34 cellular contexts compared by ENCODE assay signal in the genomic region with DNA sequence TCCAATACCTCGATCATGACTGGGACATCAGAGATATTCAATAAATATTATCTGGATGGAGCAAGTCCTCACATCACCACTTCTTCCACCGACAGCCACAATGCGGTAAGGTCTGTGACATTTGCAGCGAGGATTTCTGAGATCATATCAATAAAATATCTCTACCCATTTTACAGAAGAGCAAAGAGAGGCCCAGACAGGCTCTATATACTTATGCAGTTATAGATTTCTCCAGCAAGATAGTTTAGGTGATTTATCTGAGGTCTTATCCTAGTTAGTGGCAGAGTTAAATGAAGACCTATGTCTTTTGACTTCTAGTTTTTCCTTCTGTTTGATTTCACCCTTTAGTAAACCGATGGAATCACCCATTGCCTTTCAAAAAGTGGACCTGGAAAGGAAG.
"Had no signal": no experiment of that assay in that cellular context is flagged by ENCODE, and none has a peak within 500 bp of the region (broad histone marks: within the 10 kb centered on the region; RNA-seq: fewer than 3 reads in every experiment).

No MANE protein-coding gene starts in this region.

- ATAC-seq: activated CD8-positive, alpha-beta T cell treated with anti-CD3 and anti-CD28 coated beads for 36 hours; activated naive CD4-positive, alpha-beta T cell treated with anti-CD3 and anti-CD28 coated beads, Interleukin-2, amount 50 U/mL, for 72 hours; activated T-cell treated with anti-CD3 and anti-CD28 coated beads, Interleukin-2, amount 50 U/mL, for 4 hours; activated T-cell treated with anti-CD3 and anti-CD28 coated beads, Interleukin-2, amount 50 U/mL, for 72 hours; activated T-helper 17 cell treated with anti-CD3 and anti-CD28 coated beads, Interleukin-2, amount 50 U/mL, for 72 hours; body of pancreas had no signal

- H3K27ac ChIP-seq: adrenal gland, body of pancreas, brain microvascular endothelial cell, breast epithelium, VCaP had no signal

- H3K4me1 Mint-ChIP-seq: activated B cell treated with CpG ODN at 0.5 μM for 24 hours had no signal

- H3K4me3 ChIP-seq: adrenal gland, body of pancreas, breast epithelium had no signal

- H3K36me3 Mint-ChIP-seq: activated CD4-positive, alpha-beta memory T cell treated with anti-CD3 and anti-CD28 coated beads for 36 hours; activated naive CD4-positive, alpha-beta T cell treated with anti-CD3 and anti-CD28 coated beads, Interleukin-2, amount 50 U/mL, for 72 hours had no signal

- H3K36me3 ChIP-seq: adrenal gland, breast epithelium had no signal

- H3K27me3 ChIP-seq: adrenal gland, body of pancreas, brain microvascular endothelial cell, breast epithelium had no signal

- H3K9me3 Mint-ChIP-seq: activated B cell treated with CpG ODN at 0.5 μM for 24 hours; activated CD4-positive, alpha-beta memory T cell treated with anti-CD3 and anti-CD28 coated beads for 36 hours; activated CD4-positive, alpha-beta T cell treated with anti-CD3 and anti-CD28 coated beads, Interleukin-2, amount 10 ng/mL, durations not matched to agents 24 days and 14 days; activated CD8-positive, alpha-beta T cell treated with anti-CD3 and anti-CD28 coated beads for 36 hours; activated naive CD4-positive, alpha-beta T cell treated with anti-CD3 and anti-CD28 coated beads for 36 hours; activated naive CD4-positive, alpha-beta T cell treated with anti-CD3 and anti-CD28 coated beads, Interleukin-2, amount 50 U/mL, for 72 hours; activated naive CD8-positive, alpha-beta T cell treated with anti-CD3 and anti-CD28 coated beads for 36 hours; activated T-cell treated with anti-CD3 and anti-CD28 coated beads, Interleukin-2, amount 50 U/mL, for 4 hours; activated T-cell treated with anti-CD3 and anti-CD28 coated beads, Interleukin-2, amount 50 U/mL, for 72 hours; activated T-helper 1 cell treated with anti-CD3 and anti-CD28 coated beads, Interleukin-12 subunit alpha, Interleukin-12 subunit beta, Interleukin-2, Interleukin-4 antibody, amounts not matched to agents 30 ng/mL and 10 ng/mL and 1 ng/mL, durations not matched to agents 14 hours and 24 hours and 36 hours; activated T-helper 17 cell treated with anti-CD3 and anti-CD28 coated beads, Interleukin-2, amount 50 U/mL, for 72 hours; T-helper 1 cell treated with Interleukin-12 subunit alpha and Interleukin-12 subunit beta and Interleukin-4 antibody, amounts not matched to agents 30 μg/mL and 1 μg/mL, for 36 hours; T-helper 2 cell treated with Interferon-gamma antibody and Interleukin-4, amounts not matched to agents 5 μg/mL and 100 μg/mL, for 36 hours had no signal

- H3K27ac Mint-ChIP-seq: activated B cell treated with CpG ODN at 0.5 μM for 24 hours; activated CD4-positive, alpha-beta memory T cell treated with anti-CD3 and anti-CD28 coated beads for 36 hours; activated CD4-positive, alpha-beta T cell treated with anti-CD3 and anti-CD28 coated beads, Interleukin-2, amount 10 ng/mL, durations not matched to agents 24 days and 14 days; activated CD8-positive, alpha-beta T cell treated with anti-CD3 and anti-CD28 coated beads for 36 hours; activated naive CD4-positive, alpha-beta T cell treated with anti-CD3 and anti-CD28 coated beads for 36 hours; activated naive CD4-positive, alpha-beta T cell treated with anti-CD3 and anti-CD28 coated beads, Interleukin-2, amount 50 U/mL, for 72 hours; activated naive CD8-positive, alpha-beta T cell treated with anti-CD3 and anti-CD28 coated beads for 36 hours; activated T-cell treated with anti-CD3 and anti-CD28 coated beads, Interleukin-2, amount 50 U/mL, for 72 hours; activated T-helper 1 cell treated with anti-CD3 and anti-CD28 coated beads, Interleukin-12 subunit alpha, Interleukin-12 subunit beta, Interleukin-2, Interleukin-4 antibody, amounts not matched to agents 30 ng/mL and 10 ng/mL and 1 ng/mL, durations not matched to agents 14 hours and 24 hours and 36 hours; T-helper 1 cell treated with Interleukin-12 subunit alpha and Interleukin-12 subunit beta and Interleukin-4 antibody, amounts not matched to agents 30 μg/mL and 1 μg/mL, for 36 hours; T-helper 2 cell treated with Interferon-gamma antibody and Interleukin-4, amounts not matched to agents 5 μg/mL and 100 μg/mL, for 36 hours had no signal

- H3K4me1 ChIP-seq: breast epithelium had no signal

- H3K4me3 Mint-ChIP-seq: activated B cell treated with CpG ODN at 0.5 μM for 24 hours; activated CD4-positive, alpha-beta memory T cell treated with anti-CD3 and anti-CD28 coated beads for 36 hours; activated CD4-positive, alpha-beta T cell treated with anti-CD3 and anti-CD28 coated beads, Interleukin-2, amount 10 ng/mL, durations not matched to agents 24 days and 14 days; activated CD8-positive, alpha-beta T cell treated with anti-CD3 and anti-CD28 coated beads for 36 hours; activated naive CD4-positive, alpha-beta T cell treated with anti-CD3 and anti-CD28 coated beads for 36 hours; activated naive CD8-positive, alpha-beta T cell treated with anti-CD3 and anti-CD28 coated beads for 36 hours; activated T-cell treated with anti-CD3 and anti-CD28 coated beads, Interleukin-2, amount 50 U/mL, for 4 hours; activated T-cell treated with anti-CD3 and anti-CD28 coated beads, Interleukin-2, amount 50 U/mL, for 72 hours; activated T-helper 1 cell treated with anti-CD3 and anti-CD28 coated beads, Interleukin-12 subunit alpha, Interleukin-12 subunit beta, Interleukin-2, Interleukin-4 antibody, amounts not matched to agents 30 ng/mL and 10 ng/mL and 1 ng/mL, durations not matched to agents 14 hours and 24 hours and 36 hours; activated T-helper 17 cell treated with anti-CD3 and anti-CD28 coated beads, Interleukin-2, amount 50 U/mL, for 72 hours; T-helper 1 cell treated with Interleukin-12 subunit alpha and Interleukin-12 subunit beta and Interleukin-4 antibody, amounts not matched to agents 30 μg/mL and 1 μg/mL, for 36 hours; T-helper 2 cell treated with Interferon-gamma antibody and Interleukin-4, amounts not matched to agents 5 μg/mL and 100 μg/mL, for 36 hours had no signal

- H3K27me3 Mint-ChIP-seq: activated B cell treated with CpG ODN at 0.5 μM for 24 hours; activated CD4-positive, alpha-beta memory T cell treated with anti-CD3 and anti-CD28 coated beads for 36 hours; activated CD4-positive, alpha-beta T cell treated with anti-CD3 and anti-CD28 coated beads, Interleukin-2, amount 10 ng/mL, durations not matched to agents 24 days and 14 days; activated CD8-positive, alpha-beta T cell treated with anti-CD3 and anti-CD28 coated beads for 36 hours; activated naive CD8-positive, alpha-beta T cell treated with anti-CD3 and anti-CD28 coated beads for 36 hours; activated T-helper 17 cell treated with anti-CD3 and anti-CD28 coated beads, Interleukin-2, amount 50 U/mL, for 72 hours had no signal

- DNase-seq: activated B cell treated with CpG ODN at 0.5 μM for 24 hours; activated CD4-positive, alpha-beta memory T cell treated with anti-CD3 and anti-CD28 coated beads for 36 hours; activated CD4-positive, alpha-beta T cell treated with anti-CD3 and anti-CD28 coated beads for 4 hours; activated CD4-positive, alpha-beta T cell treated with anti-CD3 and anti-CD28 coated beads, Interleukin-2, amount 10 ng/mL, durations not matched to agents 24 days and 14 days; activated CD4-positive, alpha-beta T cell treated with anti-CD3 and anti-CD28 coated beads, Interleukin-2, amount 50 U/mL, for 1 hour; activated CD4-positive, alpha-beta T cell treated with anti-CD3 and anti-CD28 coated beads, Interleukin-2, amount 50 U/mL, for 4 hours; activated CD4-positive, CD25-positive, alpha-beta regulatory T cell treated with anti-CD3 and anti-CD28 coated beads, Interleukin-2, amount 50 U/mL, for 72 hours; activated CD8-positive, alpha-beta memory T cell treated with anti-CD3 and anti-CD28 coated beads, Interleukin-2, amount 50 U/mL, for 4 hours; activated CD8-positive, alpha-beta T cell treated with anti-CD3 and anti-CD28 coated beads for 36 hours; activated effector memory CD4-positive, alpha-beta T cell treated with anti-CD3 and anti-CD28 coated beads, Interleukin-2, amount 50 U/mL, for 16 hours; activated gamma-delta T cell treated with Interleukin-2 at 50 U/mL for 16 hours; activated naive CD4-positive, alpha-beta T cell; activated naive CD4-positive, alpha-beta T cell treated with anti-CD3 and anti-CD28 coated beads for 36 hours; activated naive CD4-positive, alpha-beta T cell treated with anti-CD3 and anti-CD28 coated beads, Interleukin-2, amount 50 U/mL, for 16 hours; activated naive CD8-positive, alpha-beta T cell treated with anti-CD3 and anti-CD28 coated beads for 36 hours; activated T-cell treated with anti-CD3 and anti-CD28 coated beads for 4 hours; activated T-cell treated with anti-CD3 and anti-CD28 coated beads, Interleukin-2, amount 50 U/mL, for 1 hour; activated T-cell treated with anti-CD3 and anti-CD28 coated beads, Interleukin-2, amount 50 U/mL, for 4 hours; activated T-cell treated with anti-CD3 and anti-CD28 coated beads, Interleukin-2, amount 50 U/mL, for 72 hours; adrenal gland; amniotic stem cell; aorta; body of pancreas; brain microvascular endothelial cell; central memory CD4-positive, alpha-beta T cell; T-helper 2 cell; T-helper 9 cell had no signal

- H3K9me3 ChIP-seq: adrenal gland, body of pancreas, breast epithelium had no signal
